16 cellular contexts compared by ENCODE assay signal in the genomic region with DNA sequence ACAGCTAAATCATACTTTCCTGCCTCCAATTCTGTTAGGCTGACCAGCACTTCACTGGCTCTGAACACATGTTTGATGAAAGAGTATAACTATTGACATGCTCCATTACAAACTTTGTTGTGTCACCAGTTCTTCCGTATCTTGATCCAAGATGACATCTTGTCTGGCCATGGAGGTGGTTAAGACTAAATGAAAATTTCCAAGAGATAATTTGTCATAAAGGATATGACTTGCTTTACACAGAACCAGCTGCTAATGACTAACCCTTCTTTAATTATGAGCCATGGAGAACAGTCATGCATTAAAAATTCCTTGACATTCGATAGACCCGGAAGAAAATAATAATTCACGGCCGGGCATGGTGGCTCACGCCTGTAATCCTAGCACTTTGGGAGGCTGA. TPM values are rescaled to one million over a fixed set of nuclear protein-coding genes. Genes with fewer than 3 reads are reported as not detected.
A peak's percentile ranks its signal among the peaks of the same experiment; 100 is the strongest.
DNase-seq lines count a peak whose midpoint lies in the region; ATAC-seq and TF ChIP-seq lines count a peak whose summit lies in the region.
"Had no signal": no experiment of that assay in that cellular context is flagged by ENCODE, and none has a peak within 500 bp of the region (broad histone marks: within the 10 kb centered on the region; RNA-seq: fewer than 3 reads in every experiment).

No MANE protein-coding gene starts in this region.

- no peaks in the 10 kb centered on the region for H3K79me2 ChIP-seq in PC-3 (ENCODE audit: low read length)

- H3K9me2 ChIP-seq in PC-3 (replicated peaks; ENCODE audit: low read length): no peaks in the 10 kb centered on the region

- peak overlapping the region; percentile 21 for H3K27ac ChIP-seq in PC-3 (ENCODE audit: low read length)
- no peak overlapping the region for H3K27ac ChIP-seq in left ventricle myocardium inferior (replicated peaks)
- H3K27ac ChIP-seq: cardiac muscle cell, right lobe of liver had no signal

- CTCF ChIA-PET in PC-3 (lab: Charles Lee): no interaction called here

- H3K36me3 ChIP-seq in PC-3 (ENCODE audit: low read depth, low read length) (no peaks in the 10 kb centered on the region), left ventricle myocardium inferior (no peaks in the 10 kb centered on the region)
- H3K36me3 ChIP-seq: cardiac muscle cell, right lobe of liver had no signal

- TF ChIP-seq CTCF in PC-3 (conservative IDR thresholded peaks at IDR 0.05; ENCODE audit: low read depth, low read length): no peak
- no peak for TF ChIP-seq CTCF in epithelial cell of esophagus (IDR thresholded peaks at IDR 0.05; ENCODE audit: insufficient read depth, low read depth, low read length, missing control alignments)
- no peak for TF ChIP-seq CTCF in left ventricle myocardium inferior (IDR thresholded peaks at IDR 0.05; ENCODE audit: borderline replicate concordance)
- no peak for TF ChIP-seq CTCF in GM20000 (IDR thresholded peaks at IDR 0.05; ENCODE audit: extremely low read depth, missing control alignments)

- intact Hi-C loops in PC-3 (cut with micrococcal nuclease): no loop called here
- intact Hi-C loops in left ventricle myocardium inferior (cut with micrococcal nuclease): no loop called here

- H3K9ac ChIP-seq in PC-3 (ENCODE audit: low read length): no peak overlapping the region

- 0 out of 2 replicates have a peak overlapping the region, but pooled peaks have one; percentile 13 for H2AFZ ChIP-seq in PC-3 (ENCODE audit: low read length)

- H3K9me3 ChIP-seq in PC-3 (ENCODE audit: low read length) (no peaks in the 10 kb centered on the region), left ventricle myocardium inferior (replicated peaks) (no peaks in the 10 kb centered on the region)
- H3K9me3 ChIP-seq: right lobe of liver had no signal

- H3K4me1 ChIP-seq in PC-3 (ENCODE audit: insufficient read depth, low read length): no peaks in the 10 kb centered on the region
- peaks cover 3% of the 10 kb centered on the region for H3K4me1 ChIP-seq in left ventricle myocardium inferior
- H3K4me1 ChIP-seq: right lobe of liver had no signal

- no peaks in the 10 kb centered on the region for H4K20me1 ChIP-seq in PC-3 (ENCODE audit: low read length)

- no peaks in the 10 kb centered on the region for H3F3A ChIP-seq in PC-3 (ENCODE audit: low read length, unreplicated experiment)

- POLR2A ChIA-PET in PC-3 (lab: Charles Lee; ENCODE audit: unreplicated experiment): no interaction called here

- no TSS peak for BruUV-seq in PC-3 (replicated peaks; lab: Mats Ljungman, UMichigan)

- no peaks in the 10 kb centered on the region for H3K27me3 ChIP-seq in PC-3 (ENCODE audit: low read length)
- H3K27me3 ChIP-seq in left ventricle myocardium inferior (ENCODE audit: low read depth): no peaks in the 10 kb centered on the region
- H3K27me3 ChIP-seq: cardiac muscle cell, right lobe of liver had no signal

- H3K4me3 ChIP-seq in PC-3 (ENCODE audit: low read length): no peak overlapping the region
- no peak overlapping the region for H3K4me3 ChIP-seq in epithelial cell of esophagus (ENCODE audit: low read length)
- H3K4me3 ChIP-seq in left ventricle myocardium inferior: no peak overlapping the region
- H3K4me3 ChIP-seq: cardiac muscle cell, right lobe of liver had no signal

- peak; percentile 32 for DNase-seq in Daoy (ENCODE audit: low read depth)
- DNase-seq in PC-3: peak; percentile 65
- DNase-seq in epithelial cell of esophagus (ENCODE audit: low read depth): peak; percentile 89
- DNase-seq in myocyte (ENCODE audit: low read depth): peak; percentile 33
- no peak for DNase-seq in left ventricle myocardium inferior
- no peak for DNase-seq in GM20000 (ENCODE audit: low spot score)
- DNase-seq: activated CD4-positive, alpha-beta memory T cell treated with anti-CD3 and anti-CD28 coated beads for 36 hours; activated T-cell treated with anti-CD3 and anti-CD28 coated beads, Interleukin-2, amount 50 U/mL, for 24 hours; foreskin melanocyte; Karpas-422; left ventricle myocardium superior; NCI-H1436 treated with DMSO at 0.1 percent for 48 hours; right lobe of liver had no signal

- ATAC-seq in PC-3: peak; percentile 79
- ATAC-seq in GM21825 (IDR thresholded peaks at IDR 0.05; ENCODE audit: unreplicated experiment): no peak
- ATAC-seq in GM18861 (IDR thresholded peaks at IDR 0.05; ENCODE audit: unreplicated experiment): no peak
- ATAC-seq: left ventricle myocardium superior, right lobe of liver had no signal

- no peak overlapping the region for H3K4me2 ChIP-seq in PC-3 (ENCODE audit: low read length)

RNA-seq across cellular contexts. Expression of a gene that starts 17.7 kb away (rescaled TPM):
- 4.0 and 5.9 TPM in 2 replicates for total RNA-seq in Daoy (2014; rRNA removed; shearing (Covaris generic))
- total RNA-seq in PC-3 (2014; rRNA removed): 3.4 and 3.9 TPM in 2 replicates
- total RNA-seq in myocyte: 7.5 and 12.4 TPM in 2 replicates
- polyA plus RNA-seq in myocyte (2012): 0.81 TPM
- 5.0 TPM for total RNA-seq in left ventricle myocardium inferior

Comparison
In these comparisons a context has a peak if more than half of its experiments do, and no peak if none do; other contexts are left out.
1. DNase-seq: peak in Daoy (single experiment), PC-3 (single experiment), epithelial cell of esophagus (single experiment) and myocyte (single experiment); none in left ventricle myocardium inferior (single experiment) and GM20000 (single experiment).